Comparison of ENCODE assay signal across 12 cellular contexts in the genomic region with DNA sequence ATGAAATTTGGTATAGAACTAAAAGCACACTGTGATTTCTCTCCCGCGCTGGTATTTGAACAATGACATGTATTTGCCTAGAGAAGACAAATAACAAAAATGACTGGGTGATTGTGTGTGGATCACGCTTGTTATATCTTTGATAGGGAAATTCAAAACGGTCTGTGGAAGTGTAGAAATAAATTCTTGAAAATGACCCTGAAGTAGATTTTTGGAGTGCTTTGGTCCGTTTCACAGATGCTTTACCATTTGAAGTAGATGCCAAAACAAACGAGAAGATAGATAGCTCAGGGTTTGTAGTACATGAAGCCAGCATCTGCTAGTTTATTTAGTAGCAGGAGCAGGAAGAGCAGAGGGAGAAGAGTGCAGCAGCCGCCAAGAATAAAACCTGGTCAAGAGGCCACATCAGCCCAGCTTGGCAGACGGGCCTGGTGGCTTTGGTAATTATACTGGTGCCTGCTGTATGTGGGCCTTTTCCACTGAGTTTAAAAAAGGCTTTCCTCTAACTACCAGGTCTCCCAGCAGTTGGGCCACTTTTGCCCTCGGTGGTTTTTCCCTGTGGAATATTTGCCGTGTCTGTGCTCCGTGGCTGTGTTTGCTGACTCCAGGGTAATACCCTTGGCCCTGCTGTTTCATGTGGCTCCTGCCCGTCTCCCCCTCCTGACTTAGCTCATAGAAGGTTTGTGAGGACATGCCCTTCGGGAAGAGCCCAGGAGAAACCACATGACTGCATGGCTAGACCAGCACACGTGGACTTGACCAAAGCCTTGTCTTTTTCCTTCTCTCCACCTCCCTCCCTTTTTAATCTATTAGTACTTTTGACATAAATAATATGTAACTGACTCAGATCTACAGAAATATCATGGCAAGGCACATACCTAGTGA.
DNase-seq lines count a peak whose midpoint lies in the region; FAIRE-seq and TF ChIP-seq lines count a peak whose summit lies in the region.
"Had no signal": no experiment of that assay in that cellular context is flagged by ENCODE, and none has a peak within 500 bp of the region (broad histone marks: within the 10 kb centered on the region; RNA-seq: fewer than 3 reads in every experiment).

No MANE protein-coding gene starts in this region.

- H3K9me3 ChIP-seq in SJSA1 (replicated peaks): no peaks in the 10 kb centered on the region; the same call in 1 of the 2 replicates
- no peaks in the 10 kb centered on the region for H3K9me3 ChIP-seq in kidney (ENCODE audit: control insufficient read depth in 1 of 2, low read length in 2 of 2)
- no peaks in the 10 kb centered on the region for H3K9me3 ChIP-seq in tibial artery
- no peaks in the 10 kb centered on the region for H3K9me3 ChIP-seq in CD8-positive, alpha-beta memory T cell (ENCODE audit: low read length)

- H3K27me3 ChIP-seq in SJSA1 (replicated peaks) (no peaks in the 10 kb centered on the region), tibial artery (no peaks in the 10 kb centered on the region)
- H3K27me3 ChIP-seq in CD8-positive, alpha-beta memory T cell (ENCODE audit: insufficient read depth, low read length, poor library complexity, severe bottlenecking): no peaks in the 10 kb centered on the region

- H3K36me3 Mint-ChIP-seq in CD8-positive, alpha-beta memory T cell: no peaks in the 10 kb centered on the region

- H3K27ac ChIP-seq in SJSA1 (peak overlapping the region; percentile 47), kidney (ENCODE audit: low read depth in 2 of 2, low read length in 2 of 2) (peak overlapping the region; percentile 62 to 65), tibial artery (peak overlapping the region; percentile 69)
- H3K27ac ChIP-seq in CD8-positive, alpha-beta memory T cell (ENCODE audit: low read depth, low read length): no peak overlapping the region

- DNase-seq in NCI-H1417 (lab: John Stamatoyannopoulos, UW) (peak in 2 of 3 experiments; percentile 10 to 51), NCI-H1417 treated with DMSO at 0.1 percent for 48 hours (lab: John Stamatoyannopoulos, UW) (no peak), SJSA1 (ENCODE audit: low read depth in 1 of 2, low spot score in 2 of 2) (peak in 1 of 2 experiments; percentile 22), kidney (no peak), tibial artery (peak in 1 of 2 donors; percentile 26), dermis blood vessel endothelial cell (no peak), superior temporal gyrus (ENCODE audit: extremely low spot score) (no peak)
- no peak for DNase-seq in CD8-positive, alpha-beta memory T cell
- DNase-seq: activated CD4-positive, alpha-beta T cell treated with anti-CD3 and anti-CD28 coated beads for 1 hour; amniotic stem cell; posterior cingulate gyrus had no signal

- H3K4me1 ChIP-seq in SJSA1 (replicated peaks) (peaks cover 40% of the 10 kb centered on the region), kidney (ENCODE audit: control insufficient read depth in 1 of 2, insufficient read depth in 1 of 2, low read depth in 1 of 2, low read length in 2 of 2) (peaks cover 9 to 16% of the 10 kb centered on the region in 2 donors), tibial artery (peaks cover 0 to 44% (median 27%) of the 10 kb centered on the region in 4 donors)
- H3K4me1 ChIP-seq in CD8-positive, alpha-beta memory T cell (ENCODE audit: insufficient read depth, low read length): no peaks in the 10 kb centered on the region

- POLR2A ChIA-PET in CD8-positive, alpha-beta memory T cell (lab: Charles Lee): no interaction called here

- CTCF ChIA-PET in CD8-positive, alpha-beta memory T cell (lab: Charles Lee): no interaction called here

- no peaks in the 10 kb centered on the region for H3K27me3 Mint-ChIP-seq in CD8-positive, alpha-beta memory T cell

- no peak overlapping the region for H3K4me3 Mint-ChIP-seq in CD8-positive, alpha-beta memory T cell

- H3K9ac ChIP-seq in kidney (ENCODE audit: low read length in 2 of 2): peak overlapping the region in 1 of 2 donors; percentile 0

- intact Hi-C loops in kidney (cut with DNase I) (no loop called here), tibial artery (cut with DNase I; ENCODE audit: low total_unique reads) (no loop called here)

- H3K4me3 ChIP-seq in SJSA1: no peak overlapping the region
- H3K4me3 ChIP-seq in kidney (ENCODE audit: low read length in 2 of 2): peak overlapping the region in 1 of 2 donors; percentile 24
- no peak overlapping the region for H3K4me3 ChIP-seq in tibial artery
- no peak overlapping the region for H3K4me3 ChIP-seq in CD8-positive, alpha-beta memory T cell (ENCODE audit: low read length)

- H3K36me3 ChIP-seq in SJSA1: no peaks in the 10 kb centered on the region
- no peaks in the 10 kb centered on the region for H3K36me3 ChIP-seq in kidney (ENCODE audit: control insufficient read depth in 1 of 2, insufficient read depth in 2 of 2, low read length in 2 of 2)
- H3K36me3 ChIP-seq in tibial artery: no peaks in the 10 kb centered on the region
- no peaks in the 10 kb centered on the region for H3K36me3 ChIP-seq in CD8-positive, alpha-beta memory T cell (ENCODE audit: insufficient read depth, low read length)

- no peak overlapping the region for H3K27ac Mint-ChIP-seq in CD8-positive, alpha-beta memory T cell

- TF ChIP-seq CTCF in kidney (IDR thresholded peaks at IDR 0.05; ENCODE audit: borderline replicate concordance, extremely low read depth, insufficient read depth): no peak
- no peak for TF ChIP-seq CTCF in tibial artery (IDR thresholded peaks at IDR 0.05)

- no peaks in the 10 kb centered on the region for H3K4me1 Mint-ChIP-seq in CD8-positive, alpha-beta memory T cell

- FAIRE-seq in kidney (lab: Jason Lieb, UNC): no peak
- FAIRE-seq: A204.1 had no signal

- H3K9me3 Mint-ChIP-seq in CD8-positive, alpha-beta memory T cell: peaks cover 0 to 4% (median 1%) of the 10 kb centered on the region in 5 donors

Comparison
In these comparisons a context has a peak if more than half of its experiments do, and no peak if none do; other contexts are left out.
1. DNase-seq: peak in NCI-H1417 (2 of 3); none in NCI-H1417 treated with DMSO at 0.1 percent for 48 hours (single experiment), kidney (single experiment), CD8-positive, alpha-beta memory T cell (0 of 5), dermis blood vessel endothelial cell (single experiment) and superior temporal gyrus (single experiment).